1 cellular context compared by ENCODE assay signal in the genomic region with DNA sequence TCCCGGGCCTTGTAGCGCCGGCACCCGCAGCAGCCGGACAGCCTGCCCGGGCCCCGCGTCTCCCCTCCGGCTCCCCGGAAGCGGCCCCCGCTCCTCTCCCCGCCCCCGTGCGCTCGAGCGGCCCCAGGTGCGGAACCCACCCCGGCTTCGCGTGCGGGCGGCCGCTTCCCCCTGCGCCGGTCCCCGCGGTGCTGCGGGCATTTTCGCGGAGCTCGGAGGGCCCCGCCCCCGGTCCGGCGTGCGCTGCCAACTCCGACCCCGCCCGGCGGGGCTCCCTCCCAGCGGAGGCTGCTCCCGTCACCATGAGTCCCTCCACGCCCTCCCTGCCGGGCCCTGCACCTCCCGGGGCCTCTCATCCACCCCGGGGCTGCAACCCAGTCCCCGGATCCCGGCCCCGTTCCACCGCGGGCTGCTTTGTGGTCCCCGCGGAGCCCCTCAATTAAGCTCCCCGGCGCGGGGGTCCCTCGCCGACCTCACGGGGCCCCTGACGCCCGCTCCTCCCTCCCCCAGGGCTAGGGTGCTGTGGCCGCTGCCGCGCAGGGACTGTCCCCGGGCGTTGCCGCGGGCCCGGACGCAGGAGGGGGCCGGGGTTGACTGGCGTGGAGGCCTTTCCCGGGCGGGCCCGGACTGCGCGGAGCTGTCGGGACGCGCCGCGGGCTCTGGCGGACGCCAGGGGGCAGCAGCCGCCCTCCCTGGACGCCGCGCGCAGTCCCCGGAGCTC.
TF ChIP-seq lines count a peak whose summit lies in the region.

No MANE protein-coding gene starts in this region.

TF ChIP-seq in IMR-90, 13 proteins besides CTCF, POLR2A, EP300 and RAD21 (continued from another document):
- TF ChIP-seq RFX5 (IDR thresholded peaks at IDR 0.05; ENCODE audit: low read depth, low read length) (no peak), MAZ (IDR thresholded peaks at IDR 0.05; ENCODE audit: borderline replicate concordance, low read depth, low read length) (peak; percentile 94)
- TF ChIP-seq, protein P1, sequence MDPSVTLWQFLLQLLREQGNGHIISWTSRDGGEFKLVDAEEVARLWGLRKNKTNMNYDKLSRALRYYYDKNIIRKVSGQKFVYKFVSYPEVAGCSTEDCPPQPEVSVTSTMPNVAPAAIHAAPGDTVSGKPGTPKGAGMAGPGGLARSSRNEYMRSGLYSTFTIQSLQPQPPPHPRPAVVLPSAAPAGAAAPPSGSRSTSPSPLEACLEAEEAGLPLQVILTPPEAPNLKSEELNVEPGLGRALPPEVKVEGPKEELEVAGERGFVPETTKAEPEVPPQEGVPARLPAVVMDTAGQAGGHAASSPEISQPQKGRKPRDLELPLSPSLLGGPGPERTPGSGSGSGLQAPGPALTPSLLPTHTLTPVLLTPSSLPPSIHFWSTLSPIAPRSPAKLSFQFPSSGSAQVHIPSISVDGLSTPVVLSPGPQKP (IDR thresholded peaks at IDR 0.05; ENCODE audit: borderline replicate concordance, low read depth, low read length) = no peak
